In genomic region chr10:71864861-71865473, GRCh38 we compare ENCODE assay signal across 1 cellular context.
TF ChIP-seq lines count a peak whose summit lies in the region.

No MANE protein-coding gene starts in this region.

TF ChIP-seq in K562, 482 proteins besides CTCF, POLR2A, EP300 and RAD21:
- TF ChIP-seq SMARCA4 (IDR thresholded peaks at IDR 0.05) (peak; percentile 51), POLR2G (IDR thresholded peaks at IDR 0.05; ENCODE audit: low read depth, low read length) (no peak), CBFA2T3 (IDR thresholded peaks at IDR 0.05) (peak; percentile 27; the same call in 1 of the 2 replicates), MBD1 (CRISPR knock-in tag; IDR thresholded peaks at IDR 0.05) (no peak), BRD9 (IDR thresholded peaks at IDR 0.05; ENCODE audit: low read depth, partially characterized antibody) (no peak), TRIM24 (IDR thresholded peaks at IDR 0.05) (no peak), SMARCE1 (IDR thresholded peaks at IDR 0.05) (peak; percentile 49), ARID1B (IDR thresholded peaks at IDR 0.05) (0 out of 2 replicates have a peak, but pooled peaks have one; percentile 27), JUN (IDR thresholded peaks at IDR 0.05; ENCODE audit: borderline replicate concordance, low read depth, low read length) (0 out of 2 replicates have a peak, but pooled peaks have one; percentile 26), JUN (CRISPR knock-in tag; IDR thresholded peaks at IDR 0.05; ENCODE audit: borderline replicate concordance) (no peak), RBBP5 (IDR thresholded peaks at IDR 0.05; ENCODE audit: borderline replicate concordance, insufficient read depth, low read length, poor library complexity, severe bottlenecking) (no peak), FOSL1 (tag; conservative IDR thresholded peaks at IDR 0.05) (peak; percentile 53), ZNF589 (CRISPR knock-in tag; IDR thresholded peaks at IDR 0.05; ENCODE audit: low read depth) (no peak), ATF3 (IDR thresholded peaks at IDR 0.05) (peak; percentile 75), ATF3 (CRISPR knock-in tag; conservative IDR thresholded peaks at IDR 0.05) (no peak), KDM1A (IDR thresholded peaks at IDR 0.05) (peak; percentile 68 to 79; a peak in 3 of 4 replicates), CBFA2T2 (conservative IDR thresholded peaks at IDR 0.05) (peak; percentile 17), PHB2 (IDR thresholded peaks at IDR 0.05; ENCODE audit: low read depth) (no peak), POLR2AphosphoS2 (IDR thresholded peaks at IDR 0.05; ENCODE audit: low read length) (no peak), ZNF445 (CRISPR knock-in tag; IDR thresholded peaks at IDR 0.05; ENCODE audit: low read depth) (no peak), GABPB2 (CRISPR knock-in tag; conservative IDR thresholded peaks at IDR 0.05) (no peak), JUND (IDR thresholded peaks at IDR 0.05; ENCODE audit: borderline replicate concordance, low read depth, low read length) (peak; percentile 58), JUND (tag; IDR thresholded peaks at IDR 0.05; ENCODE audit: borderline replicate concordance, low read depth, low read length) (no peak), BACH1 (tag; IDR thresholded peaks at IDR 0.05) (no peak), ELF4 (CRISPR knock-in tag; IDR thresholded peaks at IDR 0.05) (no peak), ESRRB (CRISPR knock-in tag; IDR thresholded peaks at IDR 0.05; ENCODE audit: borderline replicate concordance) (no peak)
